ENCODE assay signal across 12 cellular contexts in the genomic region with DNA sequence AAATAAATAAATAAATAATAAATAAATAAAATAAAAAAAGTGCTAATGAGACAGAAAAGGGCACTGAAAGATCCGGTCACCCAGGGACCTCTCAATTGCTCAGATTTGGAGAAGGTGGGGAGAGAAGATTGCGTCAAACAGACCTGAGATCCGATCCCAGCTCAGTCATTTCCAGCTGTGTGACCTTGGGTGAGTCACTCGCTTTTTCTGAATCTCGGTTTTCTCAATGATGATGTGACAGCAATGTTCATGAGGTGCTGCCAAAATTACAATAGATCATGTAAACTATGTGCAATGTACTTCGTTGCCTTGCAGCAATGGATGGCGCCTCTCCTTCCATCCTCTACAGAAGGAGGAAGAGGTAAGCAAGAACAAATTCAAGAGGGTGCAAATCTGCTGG. TPM values are rescaled to one million over a fixed set of nuclear protein-coding genes. Genes with fewer than 3 reads are reported as not detected.
A peak's percentile ranks its signal among the peaks of the same experiment; 100 is the strongest.
DNase-seq lines count a peak whose midpoint lies in the region; ATAC-seq and TF ChIP-seq lines count a peak whose summit lies in the region.
"Had no signal": no experiment of that assay in that cellular context is flagged by ENCODE, and none has a peak within 500 bp of the region (broad histone marks: within the 10 kb centered on the region; RNA-seq: fewer than 3 reads in every experiment).

No MANE protein-coding gene starts in this region.

- H3K4me1 ChIP-seq in left ventricle myocardium inferior (peaks cover 40% of the 10 kb centered on the region), OCI-LY3 (ENCODE audit: low read length) (peaks cover 20% of the 10 kb centered on the region), testis (peaks cover 39% of the 10 kb centered on the region)
- H3K4me1 ChIP-seq in CD8-positive, alpha-beta T cell (ENCODE audit: insufficient read depth, low read length): peaks cover 24% of the 10 kb centered on the region

- 70 to 75% methylated on average over 7 of the region's 7 CpGs for WGBS in testis, 2 donors

- no peaks in the 10 kb centered on the region for H3K36me3 ChIP-seq in left ventricle myocardium inferior
- H3K36me3 ChIP-seq in OCI-LY3 (replicated peaks; ENCODE audit: low read depth, low read length): no peaks in the 10 kb centered on the region
- no peaks in the 10 kb centered on the region for H3K36me3 ChIP-seq in testis (ENCODE audit: low read depth, missing control alignments)
- no peaks in the 10 kb centered on the region for H3K36me3 ChIP-seq in CD8-positive, alpha-beta T cell (ENCODE audit: insufficient read depth, low read length)

- intact Hi-C loops in left ventricle myocardium inferior (cut with micrococcal nuclease) (no loop called here), left cardiac atrium (cut with DNase I) (no loop called here), testis (cut with DNase I; ENCODE audit: low total_unique reads) (no loop called here)
- intact Hi-C loops in CD8-positive, alpha-beta T cell (cut with DNase I, micrococcal nuclease): no loop called here

- no peaks in the 10 kb centered on the region for H3K79me2 ChIP-seq in OCI-LY3 (ENCODE audit: low read length)

- H3K4me3 ChIP-seq in left ventricle myocardium inferior (no peak overlapping the region), OCI-LY3 (ENCODE audit: low read length) (peak overlapping the region; percentile 36; the same call in 1 of the 2 replicates), epithelial cell of esophagus (ENCODE audit: low read length) (no peak overlapping the region), testis (no peak overlapping the region)
- H3K4me3 ChIP-seq in CD8-positive, alpha-beta T cell (ENCODE audit: low read depth, low read length): no peak overlapping the region

- H3K27me3 ChIP-seq in left ventricle myocardium inferior (ENCODE audit: low read depth) (no peaks in the 10 kb centered on the region), OCI-LY3 (ENCODE audit: low read depth, low read length) (no peaks in the 10 kb centered on the region), testis (no peaks in the 10 kb centered on the region)
- H3K27me3 ChIP-seq in CD8-positive, alpha-beta T cell (ENCODE audit: insufficient read depth, low read length): no peaks in the 10 kb centered on the region

- no peak for ATAC-seq in left cardiac atrium
- ATAC-seq in CD8-positive, alpha-beta T cell: no peak
- no peak for ATAC-seq in GM18517 (IDR thresholded peaks at IDR 0.05; ENCODE audit: unreplicated experiment)

- no peak overlapping the region for H3K9ac ChIP-seq in OCI-LY3 (ENCODE audit: low read length)

- H2AFZ ChIP-seq in OCI-LY3 (ENCODE audit: low read depth, low read length): peak overlapping the region; percentile 77; the same call in 1 of the 2 replicates

- no peak overlapping the region for H3K27ac Mint-ChIP-seq in CD8-positive, alpha-beta T cell
- H3K27ac Mint-ChIP-seq: B cell had no signal

- peak overlapping the region; percentile 100 for H3K27ac ChIP-seq in left ventricle myocardium inferior (replicated peaks)
- H3K27ac ChIP-seq in OCI-LY3 (ENCODE audit: low read length): no peak overlapping the region
- H3K27ac ChIP-seq in testis: peak overlapping the region; percentile 85
- H3K27ac ChIP-seq in CD8-positive, alpha-beta T cell (ENCODE audit: low read depth, low read length): no peak overlapping the region

- H3K4me1 Mint-ChIP-seq in CD8-positive, alpha-beta T cell (ENCODE audit: low read depth): peaks cover 26% of the 10 kb centered on the region

- H4K20me1 ChIP-seq in OCI-LY3 (ENCODE audit: insufficient read depth, low read length): no peaks in the 10 kb centered on the region

- H3K9me3 ChIP-seq in left ventricle myocardium inferior (replicated peaks) (no peaks in the 10 kb centered on the region), OCI-LY3 (ENCODE audit: insufficient read depth, low read length) (no peaks in the 10 kb centered on the region), testis (no peaks in the 10 kb centered on the region)
- H3K9me3 ChIP-seq in CD8-positive, alpha-beta T cell (ENCODE audit: low read length): no peaks in the 10 kb centered on the region

- H3K4me2 ChIP-seq in OCI-LY3 (ENCODE audit: low read length): peak overlapping the region; percentile 62

- H3K36me3 Mint-ChIP-seq in CD8-positive, alpha-beta T cell: no peaks in the 10 kb centered on the region

- no peak overlapping the region for H3K4me3 Mint-ChIP-seq in CD8-positive, alpha-beta T cell
- H3K4me3 Mint-ChIP-seq: B cell; central memory CD8-positive, alpha-beta T cell; immature natural killer cell had no signal

- TF ChIP-seq CTCF in left ventricle myocardium inferior (IDR thresholded peaks at IDR 0.05; ENCODE audit: borderline replicate concordance) (no peak), OCI-LY3 (IDR thresholded peaks at IDR 0.05; ENCODE audit: low read depth, low read length) (no peak), epithelial cell of esophagus (IDR thresholded peaks at IDR 0.05; ENCODE audit: insufficient read depth, low read depth, low read length, missing control alignments) (no peak), testis (IDR thresholded peaks at IDR 0.05) (no peak)
- no peak for TF ChIP-seq CTCF in CD8-positive, alpha-beta T cell (IDR thresholded peaks at IDR 0.05)

- peaks cover under 1% of the 10 kb centered on the region for H3K9me3 Mint-ChIP-seq in CD8-positive, alpha-beta T cell
- H3K9me3 Mint-ChIP-seq: central memory CD8-positive, alpha-beta T cell; immature natural killer cell had no signal

- no peaks in the 10 kb centered on the region for H3K27me3 Mint-ChIP-seq in CD8-positive, alpha-beta T cell (ENCODE audit: low read depth)
- H3K27me3 Mint-ChIP-seq: B cell; central memory CD8-positive, alpha-beta T cell had no signal

- no peak for DNase-seq in left ventricle myocardium inferior
- no peak for DNase-seq in left cardiac atrium
- DNase-seq in epithelial cell of esophagus (ENCODE audit: low read depth): peak; percentile 57
- no peak for DNase-seq in testis
- DNase-seq in cortex of kidney (lab: John Stamatoyannopoulos, UW): no peak
- no peak for DNase-seq in CD8-positive, alpha-beta T cell
- DNase-seq: GDM1, immature natural killer cell had no signal

- CTCF ChIA-PET in CD8-positive, alpha-beta T cell (lab: Charles Lee): interaction anchor here (1.8 kb wide), 1 partner anchor 30 kb away, joined by 5 read pairs; no protein-coding TSS in a partner anchor

- no peak for TF ChIP-seq POLR2A in testis (IDR thresholded peaks at IDR 0.05)

- POLR2A ChIA-PET in CD8-positive, alpha-beta T cell (lab: Charles Lee): no interaction called here

RNA-seq across cellular contexts. Expression of a gene that starts 11.1 kb away (rescaled TPM):
- total RNA-seq in left ventricle myocardium inferior: 96.8 TPM
- 10 to 100 TPM; 69.0 to 81.7 TPM for total RNA-seq in left cardiac atrium
- total RNA-seq in testis: 100 to 1,000 TPM in 1 of 2 donors, 10 to 100 TPM in 1; 96.8 to 113 TPM
- 34.4 TPM for polyA plus RNA-seq in testis (ENCODE audit: insufficient read depth, low read depth, low replicate concordance)
- 100 to 1,000 TPM; 227 to 230 TPM for total RNA-seq in CD8-positive, alpha-beta T cell

Comparison
In these comparisons a context has a peak if more than half of its experiments do, and no peak if none do; other contexts are left out.
1. H3K27ac ChIP-seq: peak in left ventricle myocardium inferior (single experiment) and testis (2 of 2); none in OCI-LY3 (single experiment) and CD8-positive, alpha-beta T cell (single experiment).